In the genomic region with DNA sequence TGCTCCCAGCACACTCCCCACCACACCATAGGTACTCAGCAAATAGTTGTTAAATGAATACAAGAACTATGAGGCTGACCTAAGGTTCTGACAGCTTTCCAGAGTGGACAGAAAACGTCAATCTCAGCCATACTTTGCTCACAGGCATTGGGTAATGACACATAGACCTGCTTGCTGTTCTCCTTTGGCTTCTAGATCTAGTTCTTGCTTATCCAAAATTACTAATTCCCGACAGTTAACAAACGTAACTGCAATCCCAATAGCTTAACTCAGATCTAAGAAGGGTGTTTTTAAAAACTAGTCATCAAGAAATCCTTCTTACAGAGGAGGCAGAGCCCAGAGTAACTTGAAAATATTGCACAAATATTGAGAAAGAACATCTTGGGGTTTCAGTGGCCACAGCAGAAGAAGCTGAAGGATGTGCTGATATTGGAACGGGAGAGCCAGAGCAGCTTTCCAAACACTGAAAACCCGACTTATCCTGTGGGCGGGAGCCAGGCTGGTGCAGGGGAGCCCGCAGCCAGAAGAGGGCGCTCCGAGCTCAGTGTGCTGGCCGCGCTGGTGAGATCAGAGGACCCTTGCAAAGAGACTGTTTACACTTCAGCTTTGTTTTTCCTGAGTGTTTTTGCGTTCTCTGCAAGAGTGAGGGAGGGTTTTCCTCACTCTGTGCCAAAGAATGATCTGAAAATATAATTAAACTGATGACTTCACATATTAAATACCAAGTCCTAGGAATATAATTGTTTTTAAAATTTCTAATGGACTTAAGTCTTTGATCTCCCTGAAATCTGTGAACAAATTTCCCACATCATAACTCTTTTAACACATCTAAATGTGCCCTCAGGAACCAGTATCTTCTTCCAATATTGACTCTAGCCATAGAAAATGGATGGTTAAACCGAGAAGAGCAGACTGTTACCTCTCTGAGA, we compare ENCODE assay signal across 8 cellular contexts. TPM values are rescaled to one million over a fixed set of nuclear protein-coding genes. Genes with fewer than 3 reads are reported as not detected.
DNase-seq lines count a peak whose midpoint lies in the region; ATAC-seq and TF ChIP-seq lines count a peak whose summit lies in the region.

No MANE protein-coding gene starts in this region.

- DNase-seq in CD8-positive, alpha-beta memory T cell = peak; percentile 43 to 73 (median 53)
- DNase-seq in NAMALWA (ENCODE audit: low spot score) = peak; percentile 70
- peak; percentile 78 for DNase-seq in SW480 (ENCODE audit: low spot score)
- peak; percentile 80 for DNase-seq in activated naive CD8-positive, alpha-beta T cell treated with anti-CD3 and anti-CD28 coated beads, Interleukin-2, amount 50 U/mL, for 24 hours
- DNase-seq in heart left ventricle = peak; percentile 81 to 92 (median 88)
- peak; percentile 22 for DNase-seq in pulmonary artery endothelial cell (ENCODE audit: low read depth, low spot score)
- DNase-seq in vagina (ENCODE audit: extremely low spot score in 2 of 2) = no peak

- H3K27me3 Mint-ChIP-seq in CD8-positive, alpha-beta memory T cell = peaks cover 6 to 38% of the 10 kb centered on the region in 2 donors
- H3K27me3 Mint-ChIP-seq in activated naive CD8-positive, alpha-beta T cell treated with anti-CD3 and anti-CD28 coated beads, Interleukin-2, amount 50 U/mL, for 24 hours = peaks cover 13% of the 10 kb centered on the region

- H3K4me1 Mint-ChIP-seq in CD8-positive, alpha-beta memory T cell = peaks cover 3 to 6% (median 6%) of the 10 kb centered on the region in 3 donors
- no peaks in the 10 kb centered on the region for H3K4me1 Mint-ChIP-seq in activated naive CD8-positive, alpha-beta T cell treated with anti-CD3 and anti-CD28 coated beads, Interleukin-2, amount 50 U/mL, for 24 hours

- 16 to 20% (median 17%) methylated on average over 13 of the region's 13 CpGs for WGBS in heart left ventricle, 4 donors

- no peaks in the 10 kb centered on the region for H3K36me3 Mint-ChIP-seq in CD8-positive, alpha-beta memory T cell
- no peaks in the 10 kb centered on the region for H3K36me3 Mint-ChIP-seq in activated naive CD8-positive, alpha-beta T cell treated with anti-CD3 and anti-CD28 coated beads, Interleukin-2, amount 50 U/mL, for 24 hours (ENCODE audit: low read depth)

- intact Hi-C loops in heart left ventricle (cut with DNase I) (loop anchor here (1.0 to 2.0 kb wide), 4 partner anchors 43 to 45 kb away; no protein-coding TSS in a partner anchor), vagina (cut with DNase I) (loop anchor here (5.0 kb wide), 2 partner anchors 42 to 333 kb away; no protein-coding TSS in a partner anchor)

- H3K27me3 ChIP-seq in CD8-positive, alpha-beta memory T cell (ENCODE audit: insufficient read depth, low read length, poor library complexity, severe bottlenecking) = peaks cover 7% of the 10 kb centered on the region
- H3K27me3 ChIP-seq in heart left ventricle = no peaks in the 10 kb centered on the region
- no peaks in the 10 kb centered on the region for H3K27me3 ChIP-seq in vagina

- H3K9me3 Mint-ChIP-seq in CD8-positive, alpha-beta memory T cell = no peaks in the 10 kb centered on the region
- H3K9me3 Mint-ChIP-seq in activated naive CD8-positive, alpha-beta T cell treated with anti-CD3 and anti-CD28 coated beads, Interleukin-2, amount 50 U/mL, for 24 hours = no peaks in the 10 kb centered on the region

- H3K4me3 ChIP-seq in CD8-positive, alpha-beta memory T cell (ENCODE audit: low read length) = no peak overlapping the region
- H3K4me3 ChIP-seq in heart left ventricle = peak overlapping the region in 1 of 12 donors; percentile 2
- H3K4me3 ChIP-seq in vagina = no peak overlapping the region

- peaks cover 5% of the 10 kb centered on the region for H3K4me1 ChIP-seq in CD8-positive, alpha-beta memory T cell (ENCODE audit: insufficient read depth, low read length)
- peaks cover 0 to 61% (median 25%) of the 10 kb centered on the region in 12 donors for H3K4me1 ChIP-seq in heart left ventricle
- H3K4me1 ChIP-seq in vagina = peaks cover 5% of the 10 kb centered on the region

- TF ChIP-seq CTCF in heart left ventricle (IDR thresholded peaks at IDR 0.05) = peak; percentile 97 to 100 (median 99)
- peak; percentile 76 to 96 (median 90) for TF ChIP-seq CTCF in vagina (IDR thresholded peaks at IDR 0.05)

- no peak overlapping the region for H3K4me3 Mint-ChIP-seq in CD8-positive, alpha-beta memory T cell
- no peak overlapping the region for H3K4me3 Mint-ChIP-seq in activated naive CD8-positive, alpha-beta T cell treated with anti-CD3 and anti-CD28 coated beads, Interleukin-2, amount 50 U/mL, for 24 hours

- no peaks in the 10 kb centered on the region for H3K36me3 ChIP-seq in CD8-positive, alpha-beta memory T cell (ENCODE audit: insufficient read depth, low read length)
- H3K36me3 ChIP-seq in heart left ventricle (no peaks in the 10 kb centered on the region), vagina (no peaks in the 10 kb centered on the region)

- no peaks in the 10 kb centered on the region for H3K9me3 ChIP-seq in CD8-positive, alpha-beta memory T cell (ENCODE audit: low read length)
- H3K9me3 ChIP-seq in heart left ventricle (no peaks in the 10 kb centered on the region), vagina (no peaks in the 10 kb centered on the region)

- POLR2A ChIA-PET in CD8-positive, alpha-beta memory T cell (lab: Charles Lee) = no interaction called here

- CTCF ChIA-PET in CD8-positive, alpha-beta memory T cell (lab: Charles Lee) = interaction anchor here (0.6 to 2.9 kb wide), 19 partner anchors 9 to 1179 kb away, joined by 3 to 31 read pairs (median 5); no protein-coding TSS in a partner anchor

- no peak for TF ChIP-seq POLR2A in heart left ventricle (IDR thresholded peaks at IDR 0.05)
- no peak for TF ChIP-seq POLR2A in vagina (IDR thresholded peaks at IDR 0.05)

- peak overlapping the region in 1 of 8 donors; percentile 27 for H3K27ac Mint-ChIP-seq in CD8-positive, alpha-beta memory T cell
- H3K27ac Mint-ChIP-seq in activated naive CD8-positive, alpha-beta T cell treated with anti-CD3 and anti-CD28 coated beads, Interleukin-2, amount 50 U/mL, for 24 hours = no peak overlapping the region

- no peak overlapping the region for H3K27ac ChIP-seq in CD8-positive, alpha-beta memory T cell (ENCODE audit: low read depth, low read length)
- peak overlapping the region in 11 of 12 donors; percentile 33 to 82 (median 63) for H3K27ac ChIP-seq in heart left ventricle
- H3K27ac ChIP-seq in vagina = no peak overlapping the region

- peak; percentile 75 for ATAC-seq in GM21717 (IDR thresholded peaks at IDR 0.05; ENCODE audit: unreplicated experiment)
- peak; percentile 75 for ATAC-seq in activated naive CD8-positive, alpha-beta T cell treated with anti-CD3 and anti-CD28 coated beads, Interleukin-2, amount 50 U/mL, for 24 hours
- ATAC-seq in heart left ventricle = peak; percentile 85 to 94 (median 91)

RNA-seq across cellular contexts. Expression of a gene that starts 30.3 kb away (rescaled TPM):
- total RNA-seq in CD8-positive, alpha-beta memory T cell = not detected
- not detected for polyA plus RNA-seq in CD8-positive, alpha-beta memory T cell
- total RNA-seq in heart left ventricle (10 to 100 TPM; 41.2 to 74.7 (median 50.5) TPM), pulmonary artery endothelial cell (0.53 TPM in 1 of 2 replicates, not detected in the other), vagina (2.0 TPM)
- 10 to 100 TPM in 1 of 2 donors, 1 to 10 TPM in 1; 8.7 to 22.4 TPM for polyA plus RNA-seq in heart left ventricle

Comparison
In these comparisons a context has a peak if more than half of its experiments do, and no peak if none do; other contexts are left out.
1. DNase-seq: peak in CD8-positive, alpha-beta memory T cell (5 of 5), NAMALWA (single experiment), SW480 (single experiment), activated naive CD8-positive, alpha-beta T cell treated with anti-CD3 and anti-CD28 coated beads, Interleukin-2, amount 50 U/mL, for 24 hours (single experiment), heart left ventricle (5 of 5) and pulmonary artery endothelial cell (single experiment); none in vagina (0 of 2).
2. H3K27ac ChIP-seq: peak in heart left ventricle (11 of 12); none in CD8-positive, alpha-beta memory T cell (single experiment) and vagina (single experiment).
3. RNA of a gene that starts 30.3 kb away (total RNA-seq): 41.2 to 74.7 TPM in heart left ventricle; 2.0 TPM in vagina (single experiment), not detected in CD8-positive, alpha-beta memory T cell and 0.53 TPM in pulmonary artery endothelial cell; every median in the first group is over 10 times any median in the second.
4. Peak in every context shown above with its lines, with median percentiles within 50 percentile points of each other: ATAC-seq.